9 cellular contexts compared by ENCODE assay signal in genomic region chr6:90502866-90503407, GRCh38.
DNase-seq lines count a peak whose midpoint lies in the region; ATAC-seq and TF ChIP-seq lines count a peak whose summit lies in the region.
"Had no signal": no experiment of that assay in that cellular context is flagged by ENCODE, and none has a peak within 500 bp of the region (broad histone marks: within the 10 kb centered on the region; RNA-seq: fewer than 3 reads in every experiment).

No MANE protein-coding gene starts in this region.

- H3K9me3 ChIP-seq in RWPE2 (ENCODE audit: severe bottlenecking): no peaks in the 10 kb centered on the region
- no peaks in the 10 kb centered on the region for H3K9me3 ChIP-seq in osteoblast (ENCODE audit: low read depth, low read length)
- no peaks in the 10 kb centered on the region for H3K9me3 ChIP-seq in suprapubic skin
- H3K9me3 ChIP-seq: thoracic aorta had no signal

- TF ChIP-seq POLR2A in suprapubic skin (IDR thresholded peaks at IDR 0.05): no peak

- no peak overlapping the region for H3K4me3 ChIP-seq in RWPE2 (ENCODE audit: severe bottlenecking)
- H3K4me3 ChIP-seq in osteoblast (ENCODE audit: insufficient read depth, low read length): no peak overlapping the region
- no peak overlapping the region for H3K4me3 ChIP-seq in suprapubic skin
- H3K4me3 ChIP-seq: thoracic aorta had no signal

- H3K79me2 ChIP-seq in osteoblast (ENCODE audit: insufficient read depth, low read length): no peaks in the 10 kb centered on the region

- no peaks in the 10 kb centered on the region for H3K36me3 ChIP-seq in RWPE2 (ENCODE audit: low read depth)
- no peaks in the 10 kb centered on the region for H3K36me3 ChIP-seq in osteoblast (ENCODE audit: insufficient read depth, low read length)
- H3K36me3 ChIP-seq in suprapubic skin: no peaks in the 10 kb centered on the region
- H3K36me3 ChIP-seq: thoracic aorta had no signal

- H3K27ac ChIP-seq in RWPE2 (ENCODE audit: poor library complexity, severe bottlenecking) (no peak overlapping the region), osteoblast (ENCODE audit: low read depth, low read length) (no peak overlapping the region), suprapubic skin (no peak overlapping the region)
- H3K27ac ChIP-seq: thoracic aorta had no signal

- TF ChIP-seq EP300 in suprapubic skin (IDR thresholded peaks at IDR 0.05): no peak

- H2AFZ ChIP-seq in osteoblast (ENCODE audit: low read length): no peak overlapping the region

- H3K4me1 ChIP-seq in RWPE2 (ENCODE audit: insufficient read depth, poor library complexity, severe bottlenecking): no peaks in the 10 kb centered on the region
- no peaks in the 10 kb centered on the region for H3K4me1 ChIP-seq in osteoblast (ENCODE audit: insufficient read depth, low read length)
- no peaks in the 10 kb centered on the region for H3K4me1 ChIP-seq in suprapubic skin

- DNase-seq in NOMO-1 treated with DMSO at 0.1 percent for 48 hours (lab: John Stamatoyannopoulos, UW; ENCODE audit: unreplicated experiment) (peak; percentile 13), NOMO-1 (lab: John Stamatoyannopoulos, UW; ENCODE audit: unreplicated experiment in 2 of 2) (no peak), RWPE2 (ENCODE audit: low spot score) (no peak), osteoblast (ENCODE audit: insufficient read length, low spot score, missing footprints) (peak; percentile 2), suprapubic skin (ENCODE audit: low spot score in 2 of 2) (no peak), NCI-H774 (lab: John Stamatoyannopoulos, UW) (no peak), nucleus accumbens (lab: John Stamatoyannopoulos, UW) (no peak)

- H3K4me2 ChIP-seq in osteoblast (ENCODE audit: insufficient read depth, low read length): no peak overlapping the region

- WGBS in suprapubic skin: 92% methylated on average over 3 of the region's 3 CpGs

- H4K20me1 ChIP-seq in osteoblast (ENCODE audit: insufficient read depth, low read length): no peaks in the 10 kb centered on the region

- ATAC-seq in HG03064 (IDR thresholded peaks at IDR 0.05; ENCODE audit: low read depth, unreplicated experiment) (peak; percentile 88), RWPE2 (ENCODE audit: low read depth) (0 out of 3 replicates have a peak, but pooled peaks have one; percentile 12)

- H3K27me3 ChIP-seq in RWPE2 (ENCODE audit: insufficient read depth, poor library complexity, severe bottlenecking) (no peaks in the 10 kb centered on the region), osteoblast (ENCODE audit: insufficient read depth, low read length) (no peaks in the 10 kb centered on the region), suprapubic skin (no peaks in the 10 kb centered on the region)

- TF ChIP-seq CTCF in RWPE2 (IDR thresholded peaks at IDR 0.05; ENCODE audit: poor library complexity, severe bottlenecking) (no peak), osteoblast (IDR thresholded peaks at IDR 0.05; ENCODE audit: extremely low read depth, low read depth, low read length) (no peak), suprapubic skin (IDR thresholded peaks at IDR 0.05) (no peak)

Comparison
In these comparisons a context has a peak if more than half of its experiments do, and no peak if none do; other contexts are left out.
1. DNase-seq: peak in NOMO-1 treated with DMSO at 0.1 percent for 48 hours (single experiment) and osteoblast (single experiment); none in NOMO-1 (0 of 2), RWPE2 (single experiment), suprapubic skin (0 of 2), NCI-H774 (single experiment) and nucleus accumbens (0 of 56).